ENCODE assay signal across 30 cellular contexts in the genomic region with DNA sequence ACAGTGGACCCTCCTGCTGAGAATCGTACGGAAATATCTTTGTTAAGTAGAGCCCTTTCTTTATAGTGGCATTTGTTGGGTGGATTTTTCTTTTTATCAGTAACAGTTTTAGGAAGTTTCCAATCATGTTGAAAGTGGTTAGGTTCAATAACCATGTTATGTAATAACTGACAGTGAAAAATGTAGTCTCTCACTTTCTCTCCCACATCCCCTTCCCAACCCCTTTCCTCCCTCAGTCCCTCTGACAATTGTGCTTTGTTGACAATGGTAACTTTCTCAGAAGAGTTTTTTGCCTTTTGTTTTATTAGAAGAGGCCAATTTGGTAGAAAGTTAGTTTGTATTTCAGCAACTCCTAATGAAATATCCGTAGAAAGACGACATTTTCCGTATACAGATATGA.
"Had no signal": no experiment of that assay in that cellular context is flagged by ENCODE, and none has a peak within 500 bp of the region (broad histone marks: within the 10 kb centered on the region; RNA-seq: fewer than 3 reads in every experiment).

No MANE protein-coding gene starts in this region.

- H3K4me1 ChIP-seq: Peyer's patch had no signal

- H3K27ac ChIP-seq: cardiac muscle cell, Peyer's patch, RWPE1 had no signal

- H3K27me3 ChIP-seq: cardiac muscle cell, Peyer's patch had no signal

- H3K27ac Mint-ChIP-seq: activated B cell treated with CpG ODN at 0.5 μM for 24 hours; activated CD4-positive, alpha-beta memory T cell treated with anti-CD3 and anti-CD28 coated beads for 36 hours; activated CD4-positive, alpha-beta T cell treated with anti-CD3 and anti-CD28 coated beads, Interleukin-2, amount 10 ng/mL, durations not matched to agents 7 days and 5 days; activated naive CD4-positive, alpha-beta T cell treated with anti-CD3 and anti-CD28 coated beads, Interleukin-2, amount 50 U/mL, for 72 hours; T-helper 17 cell had no signal

- H3K9me3 ChIP-seq: Peyer's patch had no signal

- ATAC-seq: activated naive CD4-positive, alpha-beta T cell treated with anti-CD3 and anti-CD28 coated beads, Interleukin-2, amount 50 U/mL, for 72 hours; activated T-cell treated with anti-CD3 and anti-CD28 coated beads, Interleukin-2, amount 50 U/mL, for 4 hours; K562; T-helper 17 cell had no signal

- H3K4me3 Mint-ChIP-seq: activated B cell treated with CpG ODN at 0.5 μM for 24 hours; activated CD4-positive, alpha-beta memory T cell treated with anti-CD3 and anti-CD28 coated beads for 36 hours; activated CD4-positive, alpha-beta T cell treated with anti-CD3 and anti-CD28 coated beads, Interleukin-2, amount 10 ng/mL, durations not matched to agents 7 days and 5 days; activated T-cell treated with anti-CD3 and anti-CD28 coated beads, Interleukin-2, amount 50 U/mL, for 4 hours; brain; T-helper 17 cell had no signal

- DNase-seq: activated B cell treated with CpG ODN at 0.5 μM for 24 hours; activated CD4-positive, alpha-beta memory T cell treated with anti-CD3 and anti-CD28 coated beads for 36 hours; activated CD4-positive, alpha-beta T cell treated with anti-CD3 and anti-CD28 coated beads for 1 hour; activated CD4-positive, alpha-beta T cell treated with anti-CD3 and anti-CD28 coated beads, Interleukin-2, amount 10 ng/mL, durations not matched to agents 7 days and 5 days; activated CD8-positive, alpha-beta memory T cell treated with anti-CD3 and anti-CD28 coated beads for 24 hours; activated effector memory CD4-positive, alpha-beta T cell treated with anti-CD3 and anti-CD28 coated beads, Interleukin-2, amount 50 U/mL, for 16 hours; activated naive CD4-positive, alpha-beta T cell treated with Interleukin-2 at 50 U/mL for 16 hours; activated T-cell treated with anti-CD3 and anti-CD28 coated beads, Interleukin-2, amount 50 U/mL, for 4 hours; cerebellar nuclear complex; Karpas-422; MM.1S; NCI-H1092; NCI-H1694; NCI-H2029; NCI-H2107; NCI-H2171 treated with DMSO at 0.1 percent for 48 hours; NCI-H226; NCI-H526; NCI-H82; Peyer's patch; Right ventricle myocardium superior; T-helper 17 cell; T-helper 9 cell had no signal

- H3K4me1 Mint-ChIP-seq: activated B cell treated with CpG ODN at 0.5 μM for 24 hours; activated CD4-positive, alpha-beta T cell treated with anti-CD3 and anti-CD28 coated beads, Interleukin-2, amount 10 ng/mL, durations not matched to agents 7 days and 5 days had no signal

- H3K4me3 ChIP-seq: cardiac muscle cell, K562, Peyer's patch had no signal

- H3K36me3 ChIP-seq: cardiac muscle cell, Peyer's patch had no signal

- H3K27me3 Mint-ChIP-seq: brain had no signal

- H3K9me3 Mint-ChIP-seq: activated B cell treated with CpG ODN at 0.5 μM for 24 hours; activated CD4-positive, alpha-beta memory T cell treated with anti-CD3 and anti-CD28 coated beads for 36 hours; activated CD4-positive, alpha-beta T cell treated with anti-CD3 and anti-CD28 coated beads, Interleukin-2, amount 10 ng/mL, durations not matched to agents 7 days and 5 days; activated naive CD4-positive, alpha-beta T cell treated with anti-CD3 and anti-CD28 coated beads, Interleukin-2, amount 50 U/mL, for 72 hours; activated T-cell treated with anti-CD3 and anti-CD28 coated beads, Interleukin-2, amount 50 U/mL, for 4 hours; brain had no signal

- H3K36me3 Mint-ChIP-seq: activated CD4-positive, alpha-beta memory T cell treated with anti-CD3 and anti-CD28 coated beads for 36 hours; activated naive CD4-positive, alpha-beta T cell treated with anti-CD3 and anti-CD28 coated beads, Interleukin-2, amount 50 U/mL, for 72 hours; brain had no signal

- FAIRE-seq: astrocyte, K562, TTC549 had no signal
